ENCODE assay signal across 7 cellular contexts in genomic region chr15:84591815-84592214, GRCh38.
"Had no signal": no experiment of that assay in that cellular context is flagged by ENCODE, and none has a peak within 500 bp of the region (broad histone marks: within the 10 kb centered on the region; RNA-seq: fewer than 3 reads in every experiment).

No MANE protein-coding gene starts in this region.

- DNase-seq: GM23248, GOT3, H7, IMR-90 had no signal

- H3K9ac ChIP-seq: GM23248 had no signal

- H2AFZ ChIP-seq: GM23248 had no signal

- ATAC-seq: HCT116, K562 had no signal

- H3K36me3 ChIP-seq: HAP-1 had no signal

- H3K27ac ChIP-seq: GM23248 had no signal

- H3K4me3 ChIP-seq: GM23248, HAP-1, K562 had no signal
